ENCODE assay signal across 13 cellular contexts in the genomic region with DNA sequence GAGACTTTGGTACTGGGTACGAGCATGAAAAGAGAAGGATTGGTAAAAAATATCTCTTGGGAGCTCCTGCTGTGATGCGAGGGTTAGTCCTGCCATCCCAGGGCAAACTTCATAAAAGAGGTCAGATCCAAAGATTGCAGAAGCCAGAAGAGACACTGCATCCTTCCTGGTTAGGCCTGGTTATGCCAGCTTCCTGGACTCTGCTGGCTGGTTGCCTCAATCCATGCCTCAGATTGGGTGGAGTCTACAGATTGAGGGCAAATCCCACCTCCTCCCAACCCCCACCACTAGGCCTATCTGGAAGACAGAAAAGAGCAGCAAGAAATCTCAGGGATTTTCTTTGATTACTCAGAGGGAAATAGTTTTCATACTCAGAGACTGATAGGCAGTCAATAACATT. TPM values are rescaled to one million over a fixed set of nuclear protein-coding genes. Genes with fewer than 3 reads are reported as not detected.
A peak's percentile ranks its signal among the peaks of the same experiment; 100 is the strongest.
DNase-seq lines count a peak whose midpoint lies in the region; ATAC-seq and TF ChIP-seq lines count a peak whose summit lies in the region.
"Had no signal": no experiment of that assay in that cellular context is flagged by ENCODE, and none has a peak within 500 bp of the region (broad histone marks: within the 10 kb centered on the region; RNA-seq: fewer than 3 reads in every experiment).

No MANE protein-coding gene starts in this region.

- TF ChIP-seq CTCF in body of pancreas (IDR thresholded peaks at IDR 0.05), result no peak

- peaks cover 21% of the 10 kb centered on the region for H3K79me1 ChIP-seq in trophoblast cell (ENCODE audit: low read length)

- no peak overlapping the region for H2AFZ ChIP-seq in trophoblast cell (ENCODE audit: insufficient read depth, low read length, poor library complexity)

- peak overlapping the region; percentile 40 for H2BK120ac ChIP-seq in trophoblast cell (ENCODE audit: insufficient read depth, low read length, poor library complexity)

- H3K9ac ChIP-seq in trophoblast cell (ENCODE audit: low read length), result no peak overlapping the region
- H3K9ac ChIP-seq: BLaER1 had no signal

- TF ChIP-seq POLR2A in body of pancreas (IDR thresholded peaks at IDR 0.05), result no peak

- peaks cover 9% of the 10 kb centered on the region for H3K27me3 ChIP-seq in H7 (ENCODE audit: control insufficient read depth, insufficient read depth, low read length)
- H3K27me3 ChIP-seq in body of pancreas, result no peaks in the 10 kb centered on the region
- no peaks in the 10 kb centered on the region for H3K27me3 ChIP-seq in trophoblast cell (ENCODE audit: insufficient read depth, low read length)
- H3K27me3 ChIP-seq: BLaER1 had no signal

- no peak overlapping the region for H3K14ac ChIP-seq in trophoblast cell (ENCODE audit: low read length)

- 82 to 96% methylated on average over 2 of the region's 2 CpGs for WGBS in body of pancreas, 2 donors
- WGBS in trophoblast cell (ENCODE audit: extremely low coverage, insufficient coverage, insufficient read length), result no CpG with 5 or more reads among the region's 2 CpGs

- no peak overlapping the region for H3K4me3 ChIP-seq in H7 (ENCODE audit: insufficient read depth, low read depth, low read length)
- H3K4me3 ChIP-seq in body of pancreas, result no peak overlapping the region
- no peak overlapping the region for H3K4me3 ChIP-seq in trophoblast cell (ENCODE audit: low read depth, low read length)
- H3K4me3 ChIP-seq: BLaER1 had no signal

- no peaks in the 10 kb centered on the region for H3K79me2 ChIP-seq in trophoblast cell (ENCODE audit: control insufficient read depth, insufficient read depth, low read length, poor library complexity)

- H4K8ac ChIP-seq in trophoblast cell (ENCODE audit: low read depth, low read length), result peak overlapping the region; percentile 3

- H3K4me1 ChIP-seq in body of pancreas (peaks cover 81% of the 10 kb centered on the region), trophoblast cell (ENCODE audit: control insufficient read depth in 1 of 2, insufficient read depth in 2 of 2, low read length in 2 of 2) (peaks cover 0 to 15% of the 10 kb centered on the region in 2 experiments)
- H3K4me1 ChIP-seq: BLaER1 had no signal

- no peak overlapping the region for H3K4ac ChIP-seq in trophoblast cell (ENCODE audit: low read depth, low read length)

- H3K9me3 ChIP-seq in body of pancreas (no peaks in the 10 kb centered on the region), trophoblast cell (ENCODE audit: insufficient read depth, low read depth, low read length) (peaks cover 1% of the 10 kb centered on the region)

- DNase-seq in H7 (peak; percentile 16), body of pancreas (peak; percentile 36 to 45 (median 38)), trophoblast cell (peak in 1 of 2 donors; percentile 29), NCI-H1436 (lab: John Stamatoyannopoulos, UW) (no peak), HuH-7 (ENCODE audit: low spot score) (no peak)
- DNase-seq: AML-193; CD4-positive, CD25-positive, alpha-beta regulatory T cell; DMS 273 treated with DMSO at 0.1 percent for 48 hours had no signal

- intact Hi-C loops in body of pancreas (cut with DNase I), result no loop called here

- peak overlapping the region; percentile 15 for H4K91ac ChIP-seq in trophoblast cell (ENCODE audit: low read depth, low read length)

- H3K18ac ChIP-seq in trophoblast cell (ENCODE audit: low read length), result no peak overlapping the region

- ATAC-seq in body of pancreas (peak; percentile 15), GM18517 (IDR thresholded peaks at IDR 0.05; ENCODE audit: unreplicated experiment) (no peak)

- H3K4me2 ChIP-seq in trophoblast cell (ENCODE audit: low read length), result no peak overlapping the region
- H3K4me2 ChIP-seq: BLaER1 had no signal

- no peak overlapping the region for H4K12ac ChIP-seq in trophoblast cell (ENCODE audit: low read depth, low read length)

- H2AK5ac ChIP-seq in trophoblast cell (ENCODE audit: low read length), result no peak overlapping the region

- H2BK12ac ChIP-seq in trophoblast cell (ENCODE audit: low read length), result peak overlapping the region; percentile 94

- H3K36me3 ChIP-seq in H7 (replicated peaks; ENCODE audit: control insufficient read depth, insufficient read depth, low read length) (no peaks in the 10 kb centered on the region), body of pancreas (replicated peaks in 1 of 2; ENCODE audit: insufficient read depth in 1 of 2, low read depth in 2 of 2) (no peaks in the 10 kb centered on the region), trophoblast cell (ENCODE audit: control insufficient read depth in 1 of 2, insufficient read depth in 2 of 2, low read length in 2 of 2) (peaks cover 0 to 2% of the 10 kb centered on the region in 2 experiments)
- H3K36me3 ChIP-seq: BLaER1 had no signal

- H2BK5ac ChIP-seq in trophoblast cell (ENCODE audit: low read depth, low read length, poor library complexity), result no peak overlapping the region

- H3K27ac ChIP-seq in body of pancreas (peak overlapping the region in 3 of 4 donors; percentile 72 to 76 (median 74)), trophoblast cell (ENCODE audit: low read depth, low read length) (no peak overlapping the region)
- H3K27ac ChIP-seq: BLaER1 had no signal

- no peak overlapping the region for H3K23ac ChIP-seq in trophoblast cell (ENCODE audit: low read length)

RNA-seq across cellular contexts. Expression of a gene that starts 5.3 kb away (rescaled TPM):
- total RNA-seq in H7 (2014; rRNA removed; shearing (Covaris generic)), result not detected in 2 replicates
- total RNA-seq in body of pancreas, result 10 to 100 TPM; 26.4 to 56.6 TPM
- polyA plus RNA-seq in trophoblast cell (2013), result 18.6 and 19.2 TPM in 2 replicates
- total RNA-seq: A673; CD4-positive, CD25-positive, alpha-beta regulatory T cell; Daoy; HT-29 had no signal
- polyA plus RNA-seq: CD4-positive, CD25-positive, alpha-beta regulatory T cell had no signal

RNA-seq across cellular contexts. Expression of a gene that starts 59.3 kb away (rescaled TPM):
- total RNA-seq in H7 (2014; rRNA removed; shearing (Covaris generic)), result 8.9 and 11.4 TPM in 2 replicates
- 10 to 100 TPM; 26.5 to 94.9 TPM for total RNA-seq in body of pancreas
- polyA plus RNA-seq in trophoblast cell (2013), result 8.7 and 9.9 TPM in 2 replicates

Comparison
In these comparisons a context has a peak if more than half of its experiments do, and no peak if none do; other contexts are left out.
1. DNase-seq: peak in H7 (single experiment) and body of pancreas (4 of 4); none in NCI-H1436 (single experiment) and HuH-7 (single experiment).
2. RNA of a gene that starts 5.3 kb away (total RNA-seq): 26.4 to 56.6 TPM in body of pancreas; not detected in H7; every median in the first group is over 10 times any median in the second.